In genomic region chr6:42901538-42901957, GRCh38 we compare ENCODE assay signal across 9 cellular contexts. TPM values are rescaled to one million over a fixed set of nuclear protein-coding genes. Genes with fewer than 3 reads are reported as not detected.
DNase-seq lines count a peak whose midpoint lies in the region; ATAC-seq and TF ChIP-seq lines count a peak whose summit lies in the region.
"Had no signal": no experiment of that assay in that cellular context is flagged by ENCODE, and none has a peak within 500 bp of the region (broad histone marks: within the 10 kb centered on the region; RNA-seq: fewer than 3 reads in every experiment).

No MANE protein-coding gene starts in this region.

- no peaks in the 10 kb centered on the region for H3K4me1 ChIP-seq in mucosa of descending colon (ENCODE audit: low read depth)

- no peak overlapping the region for H3K27ac Mint-ChIP-seq in endothelial cell (ENCODE audit: unreplicated experiment)

- intact Hi-C loops in mucosa of descending colon (cut with DNase I, micrococcal nuclease): loop anchor here in 1 of 2 donors (10.0 kb wide), 1 partner anchor 243 kb away; no protein-coding TSS in a partner anchor

- TF ChIP-seq CTCF in endothelial cell (IDR thresholded peaks at IDR 0.05; ENCODE audit: unreplicated experiment) (peak; percentile 89), mucosa of descending colon (IDR thresholded peaks at IDR 0.05) (peak; percentile 65)

- ATAC-seq in mucosa of descending colon: peak; percentile 99

- H3K9me3 Mint-ChIP-seq in endothelial cell (ENCODE audit: unreplicated experiment): no peaks in the 10 kb centered on the region

- no peaks in the 10 kb centered on the region for H3K9me3 ChIP-seq in mucosa of descending colon

- no peak overlapping the region for H3K4me3 Mint-ChIP-seq in endothelial cell (ENCODE audit: unreplicated experiment)

- DNase-seq in SIG-M5 treated with dmso at 0.1 percent for 504 hours (lab: John Stamatoyannopoulos, UW; ENCODE audit: unreplicated experiment): peak; percentile 73
- no peak for DNase-seq in SIG-M5 (lab: John Stamatoyannopoulos, UW)
- DNase-seq in HuH-7 (ENCODE audit: low spot score): peak; percentile 43
- DNase-seq in NOMO-1 (lab: John Stamatoyannopoulos, UW; ENCODE audit: unreplicated experiment in 2 of 2): peak; percentile 58 to 60
- peak; percentile 31 to 50 (median 32) for DNase-seq in activated CD8-positive, alpha-beta memory T cell treated with anti-CD3 and anti-CD28 coated beads for 48 hours (ENCODE audit: low read depth in 2 of 3, low spot score in 2 of 3)
- peak; percentile 77 for DNase-seq in endothelial cell (ENCODE audit: low spot score)
- DNase-seq in mucosa of descending colon: peak; percentile 59 to 85 (median 66)
- DNase-seq in stimulated activated CD8-positive, alpha-beta memory T cell treated with anti-CD3 and anti-CD28 coated beads, Interleukin-7, amount 100 ng/mL, for 1 hour (ENCODE audit: low read depth in 2 of 2): peak; percentile 30 to 42

- no peaks in the 10 kb centered on the region for H3K36me3 Mint-ChIP-seq in endothelial cell (ENCODE audit: low read depth, unreplicated experiment)

- H3K4me3 ChIP-seq in mucosa of descending colon: no peak overlapping the region

- H3K4me1 Mint-ChIP-seq in endothelial cell (ENCODE audit: unreplicated experiment): peaks cover 25% of the 10 kb centered on the region

- peaks cover 2% of the 10 kb centered on the region for H3K36me3 ChIP-seq in mucosa of descending colon (ENCODE audit: low read depth)

- no peaks in the 10 kb centered on the region for H3K27me3 Mint-ChIP-seq in endothelial cell (ENCODE audit: unreplicated experiment)

RNA-seq across cellular contexts. Expression of gene PTCRA, which starts 14.3 kb away (rescaled TPM):
- total RNA-seq in endothelial cell (ENCODE audit: unreplicated experiment): not detected
- not detected for total RNA-seq in mucosa of descending colon
- total RNA-seq: urinary bladder had no signal

RNA-seq across cellular contexts. Expression of gene RPL7L1, which starts 22.1 kb away (rescaled TPM):
- total RNA-seq in endothelial cell (ENCODE audit: unreplicated experiment): 58.1 TPM
- total RNA-seq in mucosa of descending colon: 10 to 100 TPM; 47.4 to 61.4 (median 53.7) TPM

RNA-seq across cellular contexts. Expression of gene CNPY3, which starts 27.7 kb away (rescaled TPM):
- total RNA-seq in endothelial cell (ENCODE audit: unreplicated experiment) (106 TPM), mucosa of descending colon (10 to 100 TPM; 18.4 to 30.5 (median 23.5) TPM)

RNA-seq across cellular contexts. Expression of gene GNMT, which starts 59.0 kb away (rescaled TPM):
- total RNA-seq in endothelial cell (ENCODE audit: unreplicated experiment) (0.59 TPM), mucosa of descending colon (under 1 TPM in 2 of 3 donors, not detected in 1; 0.75 to 0.76 TPM)
